21 cellular contexts compared by ENCODE assay signal in genomic region chr16:63745456-63745855, GRCh38.
"Had no signal": no experiment of that assay in that cellular context is flagged by ENCODE, and none has a peak within 500 bp of the region (broad histone marks: within the 10 kb centered on the region; RNA-seq: fewer than 3 reads in every experiment).

No MANE protein-coding gene starts in this region.

- H3K27me3 ChIP-seq: MG63, Peyer's patch, SJSA1 had no signal

- H3K9me3 ChIP-seq: MG63, Peyer's patch, SJSA1 had no signal

- H3K36me3 ChIP-seq: MG63, Peyer's patch, SJSA1 had no signal

- ATAC-seq: activated CD8-positive, alpha-beta T cell treated with anti-CD3 and anti-CD28 coated beads for 36 hours; activated T-cell treated with anti-CD3 and anti-CD28 coated beads, Interleukin-2, amount 50 U/mL, for 72 hours; T-helper 17 cell had no signal

- H3K4me3 ChIP-seq: MG63, Peyer's patch, SJSA1 had no signal

- H3K4me1 ChIP-seq: Peyer's patch, SJSA1 had no signal

- DNase-seq: activated CD4-positive, alpha-beta T cell treated with anti-CD3 and anti-CD28 coated beads for 4 hours; activated CD8-positive, alpha-beta memory T cell treated with anti-CD3 and anti-CD28 coated beads, Interleukin-2, amount 50 U/mL, for 4 hours; activated CD8-positive, alpha-beta T cell treated with anti-CD3 and anti-CD28 coated beads for 36 hours; activated gamma-delta T cell treated with Interleukin-2 at 50 U/mL for 16 hours; activated naive CD4-positive, alpha-beta T cell treated with anti-CD3 and anti-CD28 coated beads, Interleukin-2, amount 10 ng/mL, durations not matched to agents 7 days and 5 days; activated naive CD8-positive, alpha-beta T cell treated with anti-CD3 and anti-CD28 coated beads, Interleukin-2, amount 10 ng/mL, durations not matched to agents 7 days and 5 days; activated T-cell treated with anti-CD3 and anti-CD28 coated beads, Interleukin-2, amount 50 U/mL, for 72 hours; aorta; MG63; NCI-H1105; NCI-H1436; NCI-H1694 treated with DMSO at 0.1 percent for 48 hours; NCI-H2029 treated with DMSO at 0.1 percent for 48 hours; NCI-H446; NCI-H524; Peyer's patch; Right ventricle myocardium superior; T-helper 17 cell had no signal

- H3K27ac ChIP-seq: Peyer's patch, RWPE1, SJSA1, VCaP had no signal
